ENCODE assay signal across 7 cellular contexts in the genomic region with DNA sequence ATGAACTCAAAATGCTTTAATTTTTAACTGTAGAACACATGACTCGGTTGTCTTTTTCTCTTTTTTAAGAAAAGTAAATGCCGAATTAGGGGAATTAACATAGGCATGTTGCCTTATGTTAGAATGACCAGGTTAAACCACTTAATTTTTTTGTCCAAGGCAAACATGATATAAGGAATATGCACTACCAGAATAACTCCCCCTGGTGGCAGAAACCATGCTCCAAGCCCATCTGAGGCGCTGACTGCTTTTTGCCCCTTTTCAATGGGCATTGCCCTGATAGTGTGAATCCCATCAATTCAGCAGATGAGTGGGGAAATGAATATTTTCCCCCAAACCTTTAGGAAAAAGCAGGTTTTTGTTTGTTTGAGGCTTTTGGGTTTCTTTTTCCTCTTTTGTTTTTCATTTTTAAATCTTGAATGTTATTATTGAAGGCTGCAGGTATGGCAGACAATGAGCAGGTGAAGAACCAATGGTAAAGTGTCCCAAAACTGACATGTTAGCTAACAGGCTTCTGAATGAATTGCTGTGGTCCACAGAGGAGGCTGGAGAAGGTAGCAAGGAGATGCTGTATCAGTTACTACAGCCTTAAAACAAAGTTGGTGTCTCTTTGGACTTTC.
A peak's percentile ranks its signal among the peaks of the same experiment; 100 is the strongest.
DNase-seq lines count a peak whose midpoint lies in the region; ATAC-seq, FAIRE-seq and TF ChIP-seq lines count a peak whose summit lies in the region.

No MANE protein-coding gene starts in this region.

- H3K36me3 ChIP-seq in DND-41 (ENCODE audit: insufficient read depth, low read length) (no peaks in the 10 kb centered on the region), GM12878 (ENCODE audit: control insufficient read depth in 2 of 2, insufficient read depth in 2 of 2, low read length in 1 of 2) (no peaks in the 10 kb centered on the region; a peak in 1 of 4 replicates), right lobe of liver (no peaks in the 10 kb centered on the region), uterus (no peaks in the 10 kb centered on the region)

- H4K20me1 ChIP-seq in DND-41 (ENCODE audit: insufficient read depth, low read length): no peaks in the 10 kb centered on the region
- no peaks in the 10 kb centered on the region for H4K20me1 ChIP-seq in GM12878 (ENCODE audit: control insufficient read depth, insufficient read depth)

- RAD21 ChIA-PET in GM12878 (lab: Charles Lee; ENCODE audit: unreplicated experiment): no interaction called here

- no peak overlapping the region for H3K4me2 ChIP-seq in DND-41 (ENCODE audit: insufficient read depth, low read length)
- no peak overlapping the region for H3K4me2 ChIP-seq in GM12878 (ENCODE audit: control insufficient read depth, insufficient read depth)

- intact Hi-C loops in GM12878 (cut with micrococcal nuclease; ENCODE audit: unreplicated experiment): loop anchor here (2.0 kb wide), 3 partner anchors 159 to 345 kb away; no protein-coding TSS in a partner anchor
- intact Hi-C loops in right lobe of liver (cut with DNase I): no loop called here
- intact Hi-C loops in uterus (cut with DNase I; ENCODE audit: low total_unique reads): no loop called here

- no peak for TF ChIP-seq EP300 in GM12878 (IDR thresholded peaks at IDR 0.05; ENCODE audit: borderline replicate concordance in 1 of 2, control insufficient read depth in 1 of 2, low read depth in 2 of 2, low read length in 2 of 2)

- H3K4me3 ChIP-seq in DND-41 (ENCODE audit: low read depth in 1 of 2, low read length in 2 of 2): no peak overlapping the region
- no peak overlapping the region for H3K4me3 ChIP-seq in GM12878
- no peak overlapping the region for H3K4me3 ChIP-seq in right lobe of liver
- H3K4me3 ChIP-seq in uterus: no peak overlapping the region

- H3K79me2 ChIP-seq in DND-41 (ENCODE audit: insufficient read depth, low read length): no peaks in the 10 kb centered on the region
- no peaks in the 10 kb centered on the region for H3K79me2 ChIP-seq in GM12878 (ENCODE audit: control insufficient read depth, insufficient read depth, low read length)

- TF ChIP-seq RAD21 in GM12878 (IDR thresholded peaks at IDR 0.05; ENCODE audit: insufficient read depth, low read depth, low read length): peak; percentile 55

- ATAC-seq in DND-41 (ENCODE audit: insufficient read depth, low read depth) (0 out of 3 replicates have a peak, but pooled peaks have one; percentile 42), GM19467 (IDR thresholded peaks at IDR 0.05; ENCODE audit: unreplicated experiment) (peak; percentile 68), GM12878 (peak; percentile 70), right lobe of liver (peak; percentile 59 to 71 (median 64))

- peak; percentile 54 for FAIRE-seq in GM12878 (lab: Jason Lieb, UNC)

- no peak overlapping the region for H2AFZ ChIP-seq in DND-41 (ENCODE audit: low read depth, low read length)
- no peak overlapping the region for H2AFZ ChIP-seq in GM12878 (ENCODE audit: control insufficient read depth, low read depth, low read length)

- no peak for TF ChIP-seq POLR2A in GM12878 (IDR thresholded peaks at IDR 0.05; ENCODE audit: low read depth, low read length)
- TF ChIP-seq POLR2A in right lobe of liver (IDR thresholded peaks at IDR 0.05): no peak
- TF ChIP-seq POLR2A in uterus (IDR thresholded peaks at IDR 0.05): no peak

- no TSS peak for BruUV-seq in GM12878 (replicated peaks; lab: Mats Ljungman, UMichigan)

- no peaks in the 10 kb centered on the region for H3K4me1 ChIP-seq in DND-41 (ENCODE audit: insufficient read depth, low read length)
- no peaks in the 10 kb centered on the region for H3K4me1 ChIP-seq in GM12878 (ENCODE audit: control insufficient read depth, insufficient read depth, low read length)
- H3K4me1 ChIP-seq in right lobe of liver: no peaks in the 10 kb centered on the region
- no peaks in the 10 kb centered on the region for H3K4me1 ChIP-seq in uterus

- POLR2A ChIA-PET in GM12878 (lab: Charles Lee): interaction anchor here (0.5 kb wide), 1 partner anchor 12 kb away, joined by 8 read pairs; no protein-coding TSS in a partner anchor

- DNase-seq in DND-41 (peak; percentile 25), NCI-H146 (lab: John Stamatoyannopoulos, UW) (peak; percentile 61), GM12878 (ENCODE audit: low read depth, low spot score) (no peak), right lobe of liver (peak in 1 of 3 donors; percentile 29), uterus (no peak), cerebellum (ENCODE audit: low spot score) (no peak)

- H3K9ac ChIP-seq in DND-41 (ENCODE audit: low read depth, low read length) (no peak overlapping the region), GM12878 (ENCODE audit: control insufficient read depth, insufficient read depth, low read length) (no peak overlapping the region)

- H3K27me3 ChIP-seq in DND-41 (ENCODE audit: insufficient read depth, low read length, poor library complexity) (no peaks in the 10 kb centered on the region), GM12878 (replicated peaks in 1 of 2; ENCODE audit: control insufficient read depth in 2 of 2, insufficient read depth in 2 of 2, low read length in 1 of 2) (no peaks in the 10 kb centered on the region), right lobe of liver (no peaks in the 10 kb centered on the region), uterus (no peaks in the 10 kb centered on the region)

- no peak overlapping the region for H3K27ac ChIP-seq in DND-41 (ENCODE audit: low read length)
- no peak overlapping the region for H3K27ac ChIP-seq in GM12878 (ENCODE audit: control insufficient read depth, insufficient read depth)
- no peak overlapping the region for H3K27ac ChIP-seq in right lobe of liver
- no peak overlapping the region for H3K27ac ChIP-seq in uterus

- in situ Hi-C loops in GM12878 (cut with MboI): no loop called here

- 10% methylated on average over 3 of the region's 3 CpGs for WGBS in GM12878 (ENCODE audit: insufficient coverage, insufficient replicate concordance, low lambda C conversion rate, missing lambda C conversion rate)
- WGBS in right lobe of liver (ENCODE audit: insufficient coverage, low coverage, low lambda C conversion rate, missing lambda C conversion rate): 8% methylated on average over 3 of the region's 3 CpGs

- no peaks in the 10 kb centered on the region for H3K9me3 ChIP-seq in DND-41 (ENCODE audit: insufficient read depth, low read length, severe bottlenecking)
- H3K9me3 ChIP-seq in GM12878 (replicated peaks; ENCODE audit: control insufficient read depth, insufficient read depth, low read length): no peaks in the 10 kb centered on the region
- no peaks in the 10 kb centered on the region for H3K9me3 ChIP-seq in right lobe of liver
- no peaks in the 10 kb centered on the region for H3K9me3 ChIP-seq in uterus

- TF ChIP-seq CTCF in DND-41 (IDR thresholded peaks at IDR 0.05; ENCODE audit: borderline replicate concordance, extremely low read depth, low read length, poor library complexity, severe bottlenecking): peak; percentile 61
- TF ChIP-seq CTCF in GM12878 (IDR thresholded peaks at IDR 0.05 in 2 of 3, conservative IDR thresholded peaks at IDR 0.05 in 1 of 3; ENCODE audit: control insufficient read depth in 2 of 3, extremely low read depth in 1 of 3, insufficient read depth in 1 of 3, low read depth in 3 of 3, low read length in 3 of 3): peak; percentile 57 to 78 (median 68); a peak in 5 of 6 replicates
- peak; percentile 37 to 81 (median 66) for TF ChIP-seq CTCF in right lobe of liver (IDR thresholded peaks at IDR 0.05)
- TF ChIP-seq CTCF in uterus (IDR thresholded peaks at IDR 0.05): peak in 3 of 4 experiments; percentile 19 to 27 (median 25)

- SMC1A ChIA-PET in GM12878 (lab: Charles Lee; ENCODE audit: uncharacterized antibody, unreplicated experiment): interaction anchor here (1.0 to 1.6 kb wide), 3 partner anchors 27 to 303 kb away, joined by 3 to 4 read pairs (median 3); no protein-coding TSS in a partner anchor

- CTCF ChIA-PET in GM12878 (lab: Yijun Ruan, JAX): interaction anchor here (0.7 to 3.1 kb wide), 11 partner anchors 9 to 277 kb away, joined by 3 to 12 read pairs (median 4); no protein-coding TSS in a partner anchor

TF ChIP-seq in GM12878, 131 proteins besides CTCF, POLR2A, EP300 and RAD21:
- TF ChIP-seq, protein P1, sequence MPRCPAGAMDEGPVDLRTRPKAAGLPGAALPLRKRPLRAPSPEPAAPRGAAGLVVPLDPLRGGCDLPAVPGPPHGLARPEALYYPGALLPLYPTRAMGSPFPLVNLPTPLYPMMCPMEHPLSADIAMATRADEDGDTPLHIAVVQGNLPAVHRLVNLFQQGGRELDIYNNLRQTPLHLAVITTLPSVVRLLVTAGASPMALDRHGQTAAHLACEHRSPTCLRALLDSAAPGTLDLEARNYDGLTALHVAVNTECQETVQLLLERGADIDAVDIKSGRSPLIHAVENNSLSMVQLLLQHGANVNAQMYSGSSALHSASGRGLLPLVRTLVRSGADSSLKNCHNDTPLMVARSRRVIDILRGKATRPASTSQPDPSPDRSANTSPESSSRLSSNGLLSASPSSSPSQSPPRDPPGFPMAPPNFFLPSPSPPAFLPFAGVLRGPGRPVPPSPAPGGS (IDR thresholded peaks at IDR 0.05; ENCODE audit: borderline replicate concordance, insufficient read depth, low read depth, low read length, poor library complexity, severe bottlenecking): no peak
- TF ChIP-seq SMC3 (IDR thresholded peaks at IDR 0.05; ENCODE audit: borderline replicate concordance, low read length): peak; percentile 73

Comparison
In these comparisons a context has a peak if more than half of its experiments do, and no peak if none do; other contexts are left out.
1. DNase-seq: peak in DND-41 (single experiment) and NCI-H146 (single experiment); none in GM12878 (single experiment), uterus (0 of 2) and cerebellum (single experiment).
2. Peak in every context shown above with its lines, with median percentiles within 50 percentile points of each other: ATAC-seq and CTCF ChIP-seq.